Comparison of ENCODE assay signal across 8 cellular contexts in the genomic region with DNA sequence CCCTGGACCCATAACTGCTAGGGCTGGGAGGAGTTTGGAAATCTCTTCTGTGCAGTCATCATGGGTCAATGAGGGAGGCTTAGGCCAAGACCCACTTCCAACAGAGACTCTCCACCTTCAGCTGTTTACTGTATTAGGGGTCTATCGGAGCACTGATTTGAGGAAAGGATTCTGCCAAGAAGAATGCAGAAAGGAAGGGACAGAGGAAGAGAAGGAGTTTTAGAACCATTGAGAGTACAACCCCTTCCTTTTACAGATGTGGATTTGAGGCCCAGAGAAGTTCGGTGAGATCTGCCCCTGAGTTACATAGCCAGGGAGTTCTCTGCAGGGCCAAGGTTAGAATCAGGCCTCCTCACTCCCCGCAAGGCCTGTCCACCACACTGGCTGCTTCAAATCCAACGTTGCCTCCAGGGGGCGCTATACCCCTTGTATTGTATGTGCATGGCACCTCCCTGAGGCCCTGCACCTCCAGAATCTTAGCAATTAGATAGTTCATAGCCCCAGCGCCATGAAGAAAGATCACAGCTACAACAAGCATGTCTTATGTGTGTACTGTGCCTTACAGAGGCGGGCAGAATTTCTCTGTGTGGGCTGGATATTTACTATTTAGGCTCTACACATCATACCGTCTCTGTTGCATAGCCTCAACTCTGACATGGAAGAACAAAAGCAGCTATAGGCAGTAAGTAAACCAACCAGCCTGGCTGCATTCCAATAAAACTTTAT.
DNase-seq lines count a peak whose midpoint lies in the region; ATAC-seq, FAIRE-seq and TF ChIP-seq lines count a peak whose summit lies in the region.

No MANE protein-coding gene starts in this region.

- peak; percentile 25 for DNase-seq in NK-92 treated with Interleukin-12 subunit alpha and Interleukin-12 subunit beta, amount 100 ng/mL, for 24 hours (lab: John Stamatoyannopoulos, UW)
- no peak for DNase-seq in NK-92 (lab: John Stamatoyannopoulos, UW; ENCODE audit: unreplicated experiment)
- peak; percentile 73 for DNase-seq in NCI-H1436 (lab: John Stamatoyannopoulos, UW)
- DNase-seq in brain microvascular endothelial cell: peak; percentile 95
- DNase-seq in iris pigment epithelial cell (ENCODE audit: low read depth): peak; percentile 91
- peak; percentile 5 to 66 for DNase-seq in stimulated activated CD4-positive, alpha-beta T cell treated with anti-CD3 and anti-CD28 coated beads, Interleukin-1b, Interleukin-23, amount 100 ng/mL, for 4 hours (ENCODE audit: low read depth in 2 of 2)

- no peak overlapping the region for H3K4me3 ChIP-seq in brain microvascular endothelial cell (ENCODE audit: low read depth, low read length)

- in situ Hi-C loops in brain microvascular endothelial cell (cut with HindIII; ENCODE audit: low pct_ligation_motif_present, low sequenced_read_pairs): loop anchor here (25.0 kb wide), 1 partner anchor 234 kb away; no protein-coding TSS in a partner anchor

- FAIRE-seq in TTC549 (lab: Jason Lieb, UNC): peak; percentile 94

- TF ChIP-seq CTCF in brain microvascular endothelial cell (IDR thresholded peaks at IDR 0.05; ENCODE audit: low read depth, low read length, missing control alignments): peak; percentile 85

- no peaks in the 10 kb centered on the region for H3K27me3 ChIP-seq in brain microvascular endothelial cell (replicated peaks)

- no peak overlapping the region for H3K27ac ChIP-seq in brain microvascular endothelial cell

- no peaks in the 10 kb centered on the region for H3K36me3 ChIP-seq in brain microvascular endothelial cell (replicated peaks)

- ATAC-seq in HG02678 (IDR thresholded peaks at IDR 0.05; ENCODE audit: unreplicated experiment): peak; percentile 86
